In the genomic region with DNA sequence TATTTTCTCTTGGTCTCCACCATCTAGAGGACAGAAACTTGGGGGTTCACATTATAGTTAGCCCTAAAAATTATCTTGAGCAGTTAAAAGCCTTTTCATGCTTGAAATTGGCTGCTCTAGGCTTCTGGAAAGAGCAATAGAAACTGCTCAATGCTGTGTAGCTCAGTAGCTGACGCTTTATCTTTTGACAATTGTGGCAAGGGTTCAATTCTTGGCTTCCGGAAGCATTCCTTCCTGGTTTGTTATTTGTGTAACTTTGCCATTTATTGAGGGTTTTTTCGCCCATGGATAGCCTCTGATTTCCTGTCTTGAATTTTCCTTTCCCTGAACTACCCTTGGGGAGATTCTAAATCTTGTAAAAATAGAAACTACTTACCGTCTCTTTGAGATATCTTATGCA, we compare ENCODE assay signal across 35 cellular contexts. TPM values are rescaled to one million over a fixed set of nuclear protein-coding genes. Genes with fewer than 3 reads are reported as not detected.
"Had no signal": no experiment of that assay in that cellular context is flagged by ENCODE, and none has a peak within 500 bp of the region (broad histone marks: within the 10 kb centered on the region; RNA-seq: fewer than 3 reads in every experiment).

No MANE protein-coding gene starts in this region.

- H3K4me3 ChIP-seq: left lung, lung, mucosa of descending colon, pancreas, prostate gland, right lobe of liver, smooth muscle cell, tibial nerve, uterus had no signal

- DNase-seq: hypothalamus; immature natural killer cell; kidney; left colon; left lung; midbrain; mucosa of descending colon; naive thymus-derived CD4-positive, alpha-beta T cell; nucleus accumbens; pancreas; posterior cingulate gyrus; right lobe of liver; stimulated activated CD4-positive, alpha-beta T cell treated with anti-CD3 and anti-CD28 coated beads, Interleukin-1b, Interleukin-23, amount 100 ng/mL, for 48 hours; stimulated activated CD4-positive, alpha-beta T cell treated with anti-CD3 and anti-CD28 coated beads, Interleukin-2, amount 100 ng/mL, for 48 hours; stimulated activated CD4-positive, alpha-beta T cell treated with anti-CD3 and anti-CD28 coated beads, Interleukin-4, amount 100 ng/mL, for 4 hours; stimulated activated CD8-positive, alpha-beta memory T cell treated with anti-CD3 and anti-CD28 coated beads, Interleukin-4, amount 100 ng/mL, for 48 hours; stimulated activated naive CD4-positive, alpha-beta T cell treated with Interleukin-2 at 50 U/mL for 16 hours; stimulated activated naive CD8-positive, alpha-beta T cell treated with anti-CD3 and anti-CD28 coated beads, Interleukin-15, amount 100 ng/mL, for 72 hours; substantia nigra; uterus had no signal

- H3K9me3 Mint-ChIP-seq: immature natural killer cell; natural killer cell treated with Interleukin-12 subunit alpha and Interleukin-12 subunit beta and Interleukin-15 and Interleukin-18, amount 100 ng/mL, for 72 hours; stimulated activated memory B cell treated with anti-CD40 and anti-IgM and Interleukin-4, amounts not matched to agents 10 μg/mL and 1 μg/mL and 100 μg/mL, for 72 hours; stimulated activated naive CD8-positive, alpha-beta T cell treated with anti-CD3 and anti-CD28 coated beads, Interleukin-15, amount 100 ng/mL, for 72 hours; type B pancreatic cell had no signal

- ATAC-seq: left colon; left lung; mucosa of descending colon; naive thymus-derived CD4-positive, alpha-beta T cell; natural killer cell treated with Interleukin-12 subunit alpha and Interleukin-12 subunit beta and Interleukin-15 and Interleukin-18, amount 100 ng/mL, for 72 hours; pancreas; stimulated activated memory B cell treated with anti-CD40 and anti-IgM and Interleukin-4, amounts not matched to agents 10 μg/mL and 1 μg/mL and 100 μg/mL, for 72 hours; stimulated activated naive CD8-positive, alpha-beta T cell treated with anti-CD3 and anti-CD28 coated beads, Interleukin-15, amount 100 ng/mL, for 72 hours had no signal

- H3K4me3 Mint-ChIP-seq: immature natural killer cell; naive thymus-derived CD4-positive, alpha-beta T cell; natural killer cell treated with Interleukin-12 subunit alpha and Interleukin-12 subunit beta and Interleukin-15 and Interleukin-18, amount 100 ng/mL, for 72 hours; stimulated activated memory B cell treated with anti-CD40 and anti-IgM and Interleukin-4, amounts not matched to agents 10 μg/mL and 1 μg/mL and 100 μg/mL, for 72 hours; stimulated activated naive CD8-positive, alpha-beta T cell treated with anti-CD3 and anti-CD28 coated beads, Interleukin-15, amount 100 ng/mL, for 72 hours; type B pancreatic cell had no signal

- H3K27ac Mint-ChIP-seq: naive thymus-derived CD4-positive, alpha-beta T cell; natural killer cell treated with Interleukin-12 subunit alpha and Interleukin-12 subunit beta and Interleukin-15 and Interleukin-18, amount 100 ng/mL, for 72 hours; stimulated activated memory B cell treated with anti-CD40 and anti-IgM and Interleukin-4, amounts not matched to agents 10 μg/mL and 1 μg/mL and 100 μg/mL, for 72 hours; stimulated activated naive CD8-positive, alpha-beta T cell treated with anti-CD3 and anti-CD28 coated beads, Interleukin-15, amount 100 ng/mL, for 72 hours; type B pancreatic cell had no signal

- H3K4me1 ChIP-seq: left lung, pancreas, prostate gland, right lobe of liver, tibial nerve, uterus had no signal

- H3K27me3 ChIP-seq: left lung, pancreas, right lobe of liver, tibial nerve, uterus had no signal

- H3K9me3 ChIP-seq: left lung, mucosa of descending colon, pancreas, prostate gland, right lobe of liver, tibial nerve, uterus had no signal

- H3K4me1 Mint-ChIP-seq: immature natural killer cell; naive thymus-derived CD4-positive, alpha-beta T cell; stimulated activated memory B cell treated with anti-CD40 and anti-IgM and Interleukin-4, amounts not matched to agents 10 μg/mL and 1 μg/mL and 100 μg/mL, for 72 hours; stimulated activated naive CD8-positive, alpha-beta T cell treated with anti-CD3 and anti-CD28 coated beads, Interleukin-15, amount 100 ng/mL, for 72 hours had no signal

- H3K36me3 Mint-ChIP-seq: immature natural killer cell; natural killer cell treated with Interleukin-12 subunit alpha and Interleukin-12 subunit beta and Interleukin-15 and Interleukin-18, amount 100 ng/mL, for 72 hours; stimulated activated memory B cell treated with anti-CD40 and anti-IgM and Interleukin-4, amounts not matched to agents 10 μg/mL and 1 μg/mL and 100 μg/mL, for 72 hours; type B pancreatic cell had no signal

- H3K4me2 ChIP-seq: smooth muscle cell had no signal

- H3K36me3 ChIP-seq: left lung, pancreas, prostate gland, right lobe of liver, tibial nerve, uterus had no signal

- H3K27ac ChIP-seq: left lung, pancreas, prostate gland, right lobe of liver, tibial nerve, uterus had no signal

RNA-seq across cellular contexts. Expression of gene OR56A1, which starts 10.3 kb away (rescaled TPM):
- total RNA-seq: myocyte; naive thymus-derived CD4-positive, alpha-beta T cell; pancreas; prostate gland; right lobe of liver; tibial nerve had no signal
- polyA plus RNA-seq: immature natural killer cell; lung; naive thymus-derived CD4-positive, alpha-beta T cell; neural cell; pancreas; smooth muscle cell had no signal

RNA-seq across cellular contexts. Expression of gene OR56A4, which starts 34.1 kb away (rescaled TPM):
- total RNA-seq: left lung, mesenteric fat pad, myocyte, osteoblast, prostate gland, skeletal muscle tissue, temporal lobe, tibial nerve, uterus had no signal
- polyA plus RNA-seq: immature natural killer cell; lung; naive thymus-derived CD4-positive, alpha-beta T cell; neural cell; pancreas; smooth muscle cell; thymus had no signal

RNA-seq across cellular contexts. Expression of gene OR52L1, which starts 54.1 kb away (rescaled TPM):
- total RNA-seq: kidney; left colon; left lung; mesenteric fat pad; mucosa of descending colon; myocyte; naive thymus-derived CD4-positive, alpha-beta T cell; natural killer cell treated with Interleukin-12 subunit alpha and Interleukin-12 subunit beta and Interleukin-15 and Interleukin-18, amount 100 ng/mL, for 72 hours; osteoblast; pancreas; prostate gland; right lobe of liver; skeletal muscle tissue; tibial nerve; ureter; uterus had no signal
- polyA plus RNA-seq: immature natural killer cell; lung; naive thymus-derived CD4-positive, alpha-beta T cell; neural cell; pancreas; smooth muscle cell; thymus had no signal
